Comparison of ENCODE assay signal across 9 cellular contexts in genomic region chr2:44291281-44292248, GRCh38. TPM values are rescaled to one million over a fixed set of nuclear protein-coding genes. Genes with fewer than 3 reads are reported as not detected.
DNase-seq lines count a peak whose midpoint lies in the region; ATAC-seq and TF ChIP-seq lines count a peak whose summit lies in the region.
"Had no signal": no experiment of that assay in that cellular context is flagged by ENCODE, and none has a peak within 500 bp of the region (broad histone marks: within the 10 kb centered on the region; RNA-seq: fewer than 3 reads in every experiment).

No MANE protein-coding gene starts in this region.

- peak overlapping the region in 1 of 2 experiments; percentile 58; a peak in 2 of 4 replicates for H3K27ac ChIP-seq in SK-N-SH (ENCODE audit: low read depth in 2 of 2, low read length in 1 of 2)
- H3K27ac ChIP-seq: skin epidermis had no signal

- peak overlapping the region; percentile 36 for H3K27ac Mint-ChIP-seq in osteocyte (ENCODE audit: unreplicated experiment)

- no peaks in the 10 kb centered on the region for H3K27me3 ChIP-seq in SK-N-SH (ENCODE audit: insufficient read depth)

- H3K4me2 ChIP-seq in SK-N-SH = peak overlapping the region; percentile 83

- H3K79me2 ChIP-seq in SK-N-SH (ENCODE audit: insufficient read depth) = no peaks in the 10 kb centered on the region

- no peaks in the 10 kb centered on the region for H4K20me1 ChIP-seq in SK-N-SH (ENCODE audit: insufficient read depth)

- peak; percentile 91 for TF ChIP-seq RAD21 in SK-N-SH (IDR thresholded peaks at IDR 0.05; ENCODE audit: low read length)

- no peak for ATAC-seq in GM18511 (IDR thresholded peaks at IDR 0.05; ENCODE audit: unreplicated experiment)
- ATAC-seq in HG03378 (IDR thresholded peaks at IDR 0.05; ENCODE audit: unreplicated experiment) = no peak

- POLR2A ChIA-PET in SK-N-SH (lab: Yijun Ruan, JAX) = no interaction called here

- H3K9ac ChIP-seq in SK-N-SH = no peak overlapping the region

- TF ChIP-seq CTCF in SK-N-SH (IDR thresholded peaks at IDR 0.05) (peak; percentile 83), fibroblast of the aortic adventitia (IDR thresholded peaks at IDR 0.05; ENCODE audit: insufficient read depth, low read length) (peak; percentile 72), osteocyte (IDR thresholded peaks at IDR 0.05) (peak; percentile 67)

- H3K4me3 ChIP-seq in SK-N-SH (ENCODE audit: low read depth in 2 of 2, low read length in 1 of 2) (peak overlapping the region; percentile 1 to 46; a peak in 2 of 4 replicates), fibroblast of the aortic adventitia (ENCODE audit: low read depth, low read length) (no peak overlapping the region)
- H3K4me3 ChIP-seq: skin epidermis had no signal

- peaks cover 34% of the 10 kb centered on the region for H3K4me1 Mint-ChIP-seq in osteocyte (ENCODE audit: unreplicated experiment)

- WGBS in SK-N-SH (ENCODE audit: low lambda C conversion rate) = 28% methylated on average over 8 of the region's 8 CpGs

- DNase-seq in COLO829 (ENCODE audit: low spot score) (peak; percentile 59), HK-2 (ENCODE audit: unreplicated experiment) (peak; percentile 93), SK-N-SH (peak; percentile 76), fibroblast of the aortic adventitia (ENCODE audit: low read depth) (peak; percentile 86), osteocyte (ENCODE audit: extremely low spot score, unreplicated experiment) (no peak), GM19238 (ENCODE audit: insufficient read length, low spot score) (no peak)

- peak overlapping the region; percentile 23 for H2AFZ ChIP-seq in SK-N-SH (ENCODE audit: low read depth)

- H3K4me1 ChIP-seq in SK-N-SH (ENCODE audit: control insufficient read depth in 1 of 2, insufficient read depth in 2 of 2, low read depth in 1 of 2, low read length in 1 of 2) = peaks cover 6 to 15% of the 10 kb centered on the region in 2 experiments; a peak in 2 of 4 replicates

- CTCF ChIA-PET in SK-N-SH (lab: Yijun Ruan, JAX) = interaction anchor here (0.7 to 7.1 kb wide), 45 partner anchors 9 to 416 kb away, joined by 3 to 72 read pairs (median 5); partner anchors contain the start of genes CAMKMT, PREPL and SLC3A1

- no peaks in the 10 kb centered on the region for H3K9me3 Mint-ChIP-seq in osteocyte (ENCODE audit: unreplicated experiment)

- no peak overlapping the region for H3K4me3 Mint-ChIP-seq in osteocyte (ENCODE audit: unreplicated experiment)

- H3F3A ChIP-seq in SK-N-SH (replicated peaks; ENCODE audit: insufficient read depth) = peaks cover 19% of the 10 kb centered on the region

- H3K9me3 ChIP-seq in SK-N-SH = no peaks in the 10 kb centered on the region

- no peaks in the 10 kb centered on the region for H3K36me3 ChIP-seq in SK-N-SH (replicated peaks in 1 of 2; ENCODE audit: control insufficient read depth in 1 of 2, insufficient read depth in 2 of 2, low read length in 1 of 2)

- peak in 1 of 2 experiments; percentile 14; a peak in 1 of 4 replicates for TF ChIP-seq EP300 in SK-N-SH (IDR thresholded peaks at IDR 0.05; ENCODE audit: borderline replicate concordance in 1 of 2, low read depth in 1 of 2, low read length in 1 of 2)

- no peaks in the 10 kb centered on the region for H3K36me3 Mint-ChIP-seq in osteocyte (ENCODE audit: unreplicated experiment)

- no peaks in the 10 kb centered on the region for H3K9me2 ChIP-seq in SK-N-SH

- H3K27me3 Mint-ChIP-seq in osteocyte (ENCODE audit: unreplicated experiment) = no peaks in the 10 kb centered on the region

TF ChIP-seq in SK-N-SH, 30 proteins besides CTCF, POLR2A, EP300 and RAD21 (continues in another document):
- TF ChIP-seq USF2 (IDR thresholded peaks at IDR 0.05; ENCODE audit: borderline replicate concordance, low read depth, low read length) (no peak), FOSL2 (IDR thresholded peaks at IDR 0.05; ENCODE audit: borderline replicate concordance, low read depth) (peak; percentile 59; the same call in 1 of the 2 replicates), SMC3 (IDR thresholded peaks at IDR 0.05; ENCODE audit: low read depth, low read length) (peak; percentile 96), RFX5 (IDR thresholded peaks at IDR 0.05; ENCODE audit: low read length) (no peak), CHD2 (IDR thresholded peaks at IDR 0.05; ENCODE audit: low read length, partially characterized antibody) (no peak), NRF1 (IDR thresholded peaks at IDR 0.05; ENCODE audit: low read depth, low read length) (no peak), GABPA (IDR thresholded peaks at IDR 0.05; ENCODE audit: low read depth) (no peak), EZH2phosphoT487 (IDR thresholded peaks at IDR 0.05; ENCODE audit: borderline replicate concordance, low read depth) (no peak), FOXJ3 (CRISPR knock-in tag; IDR thresholded peaks at IDR 0.05) (no peak), IRF3 (IDR thresholded peaks at IDR 0.05; ENCODE audit: low read depth, low read length) (no peak), MEF2A (IDR thresholded peaks at IDR 0.05; ENCODE audit: borderline replicate concordance, low read depth) (no peak), TEAD4 (IDR thresholded peaks at IDR 0.05; ENCODE audit: borderline replicate concordance, insufficient read depth) (0 out of 2 replicates have a peak, but pooled peaks have one; percentile 39), PBX3 (IDR thresholded peaks at IDR 0.05) (peak; percentile 83), RCOR1 (IDR thresholded peaks at IDR 0.05; ENCODE audit: low read length) (no peak), NFIC (IDR thresholded peaks at IDR 0.05; ENCODE audit: borderline replicate concordance) (peak; percentile 16; the same call in 1 of the 2 replicates), POLR2AphosphoS5 (IDR thresholded peaks at IDR 0.05; ENCODE audit: low read depth, low read length) (peak; percentile 37; the same call in 1 of the 2 replicates), ELF1 (IDR thresholded peaks at IDR 0.05) (no peak), USF1 (IDR thresholded peaks at IDR 0.05; ENCODE audit: borderline replicate concordance, low read depth) (no peak)

RNA-seq across cellular contexts. Expression of gene SLC3A1, which starts 16.3 kb away (rescaled TPM):
- polyA plus RNA-seq in SK-N-SH (2012; rRNA removed) = 0.07 and 0.13 TPM in 2 replicates
- polyA plus RNA-seq in SK-N-SH (2012; cell fraction: cytosol; rRNA removed) = 0.01 and 0.05 TPM in 2 replicates
- 0.10 and 0.11 TPM in 2 replicates for polyA plus RNA-seq in SK-N-SH (2012; cell fraction: nucleus; rRNA removed)
- total RNA-seq in fibroblast of the aortic adventitia (ENCODE audit: low replicate concordance) (not detected in 2 replicates), osteocyte (not detected in 2 replicates)

Comparison
In these comparisons a context has a peak if more than half of its experiments do, and no peak if none do; other contexts are left out.
1. DNase-seq: peak in COLO829 (single experiment), HK-2 (single experiment), SK-N-SH (single experiment) and fibroblast of the aortic adventitia (single experiment); none in osteocyte (single experiment) and GM19238 (single experiment).
2. Peak in every context shown above with its lines, with median percentiles within 50 percentile points of each other: CTCF ChIP-seq.